In the genomic region with DNA sequence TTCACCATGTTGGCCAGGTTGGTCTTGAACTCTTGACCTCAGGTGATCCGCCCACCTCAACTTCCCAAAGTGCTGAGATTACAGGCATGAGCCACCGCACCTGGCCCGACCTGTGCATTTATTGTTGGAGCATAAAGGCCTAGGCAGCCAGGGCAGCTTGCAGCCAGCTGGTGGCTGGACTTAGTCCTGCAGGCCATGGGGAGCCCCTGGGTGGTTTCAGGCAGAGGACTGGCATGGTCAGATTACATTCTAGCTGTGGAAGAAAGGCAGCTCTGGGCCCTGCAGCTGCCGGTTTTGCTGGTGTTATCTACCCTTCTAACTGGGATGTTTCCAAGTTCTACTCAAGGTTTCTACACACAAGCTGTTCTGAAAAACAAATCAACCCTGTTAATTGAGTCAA, we compare ENCODE assay signal across 28 cellular contexts. TPM values are rescaled to one million over a fixed set of nuclear protein-coding genes. Genes with fewer than 3 reads are reported as not detected.
DNase-seq lines count a peak whose midpoint lies in the region; ATAC-seq and TF ChIP-seq lines count a peak whose summit lies in the region.
"Had no signal": no experiment of that assay in that cellular context is flagged by ENCODE, and none has a peak within 500 bp of the region (broad histone marks: within the 10 kb centered on the region; RNA-seq: fewer than 3 reads in every experiment).

No MANE protein-coding gene starts in this region.

- H3K27ac ChIP-seq in SJCRH30, result no peak overlapping the region
- H3K27ac ChIP-seq in SK-N-SH (ENCODE audit: low read depth in 2 of 2, low read length in 1 of 2), result no peak overlapping the region
- H3K27ac ChIP-seq: esophagus muscularis mucosa, left ventricle myocardium inferior, thoracic aorta, vagina had no signal

- H3K4me3 ChIP-seq in SJCRH30 (no peak overlapping the region), mucosa of descending colon (no peak overlapping the region), SK-N-SH (ENCODE audit: low read depth in 2 of 2, low read length in 1 of 2) (no peak overlapping the region)
- H3K4me3 ChIP-seq: esophagus muscularis mucosa, left ventricle myocardium inferior, thoracic aorta, vagina had no signal

- no peaks in the 10 kb centered on the region for H4K20me1 ChIP-seq in SK-N-SH (ENCODE audit: insufficient read depth)

- H3K36me3 Mint-ChIP-seq in effector memory CD8-positive, alpha-beta T cell (ENCODE audit: insufficient read depth), result no peaks in the 10 kb centered on the region
- H3K36me3 Mint-ChIP-seq: brain; naive thymus-derived CD8-positive, alpha-beta T cell; stimulated activated naive B cell treated with anti-CD40 and anti-IgM and Interleukin-4, amounts not matched to agents 10 μg/mL and 1 μg/mL and 100 μg/mL, for 72 hours had no signal

- no peak overlapping the region for H3K9ac ChIP-seq in SK-N-SH

- peak; percentile 84 for ATAC-seq in mucosa of descending colon
- ATAC-seq in HG03045 (IDR thresholded peaks at IDR 0.05; ENCODE audit: unreplicated experiment), result no peak
- ATAC-seq in effector memory CD8-positive, alpha-beta T cell (replicated peaks), result no peak
- ATAC-seq: activated T-cell treated with anti-CD3 and anti-CD28 coated beads, Interleukin-2, amount 50 U/mL, for 4 hours; naive thymus-derived CD8-positive, alpha-beta T cell; stimulated activated naive B cell treated with anti-CD40 and anti-IgM and Interleukin-4, amounts not matched to agents 10 μg/mL and 1 μg/mL and 100 μg/mL, for 72 hours had no signal

- H3K9me3 ChIP-seq in SJCRH30 (replicated peaks) (no peaks in the 10 kb centered on the region), mucosa of descending colon (no peaks in the 10 kb centered on the region), SK-N-SH (no peaks in the 10 kb centered on the region)
- H3K9me3 ChIP-seq: esophagus muscularis mucosa, left ventricle myocardium inferior, thoracic aorta, vagina had no signal

- no peaks in the 10 kb centered on the region for H3K79me2 ChIP-seq in SK-N-SH (ENCODE audit: insufficient read depth)

- TF ChIP-seq RAD21 in SK-N-SH (IDR thresholded peaks at IDR 0.05; ENCODE audit: low read length), result no peak

- no peak overlapping the region for H3K4me2 ChIP-seq in SK-N-SH

- H3K4me3 Mint-ChIP-seq in effector memory CD8-positive, alpha-beta T cell, result no peak overlapping the region
- H3K4me3 Mint-ChIP-seq: activated T-cell treated with anti-CD3 and anti-CD28 coated beads, Interleukin-2, amount 50 U/mL, for 4 hours; brain; naive thymus-derived CD8-positive, alpha-beta T cell; stimulated activated naive B cell treated with anti-CD40 and anti-IgM and Interleukin-4, amounts not matched to agents 10 μg/mL and 1 μg/mL and 100 μg/mL, for 72 hours; T-helper 1 cell treated with Interleukin-12 subunit alpha and Interleukin-12 subunit beta and Interleukin-4 antibody, amounts not matched to agents 30 μg/mL and 1 μg/mL, for 36 hours had no signal

- H3K36me3 ChIP-seq in SJCRH30 (no peaks in the 10 kb centered on the region), mucosa of descending colon (ENCODE audit: low read depth) (no peaks in the 10 kb centered on the region), SK-N-SH (replicated peaks in 1 of 2; ENCODE audit: control insufficient read depth in 1 of 2, insufficient read depth in 2 of 2, low read length in 1 of 2) (no peaks in the 10 kb centered on the region)
- H3K36me3 ChIP-seq: esophagus muscularis mucosa, left ventricle myocardium inferior, thoracic aorta, vagina had no signal

- POLR2A ChIA-PET in SK-N-SH (lab: Yijun Ruan, JAX), result no interaction called here

- 90% methylated on average over 4 of the region's 4 CpGs for WGBS in SK-N-SH (ENCODE audit: low lambda C conversion rate)

- H2AFZ ChIP-seq in SK-N-SH (ENCODE audit: low read depth), result no peak overlapping the region

- TF ChIP-seq CTCF in mucosa of descending colon (IDR thresholded peaks at IDR 0.05) (no peak), SK-N-SH (IDR thresholded peaks at IDR 0.05) (no peak)

- H3K4me1 Mint-ChIP-seq in effector memory CD8-positive, alpha-beta T cell (ENCODE audit: low read depth in 2 of 2), result no peaks in the 10 kb centered on the region
- H3K4me1 Mint-ChIP-seq: naive thymus-derived CD8-positive, alpha-beta T cell; stimulated activated naive B cell treated with anti-CD40 and anti-IgM and Interleukin-4, amounts not matched to agents 10 μg/mL and 1 μg/mL and 100 μg/mL, for 72 hours had no signal

- CTCF ChIA-PET in SK-N-SH (lab: Yijun Ruan, JAX), result interaction anchor here (0.8 to 2.4 kb wide), 3 partner anchors 16 to 151 kb away, joined by 3 to 12 read pairs (median 4); no protein-coding TSS in a partner anchor

- H3K27me3 ChIP-seq in SJCRH30, result no peaks in the 10 kb centered on the region
- no peaks in the 10 kb centered on the region for H3K27me3 ChIP-seq in SK-N-SH (ENCODE audit: insufficient read depth)
- H3K27me3 ChIP-seq: esophagus muscularis mucosa, vagina had no signal

- DNase-seq in ELF-1 (ENCODE audit: low read depth, low spot score) (peak; percentile 28), NCI-H146 (lab: John Stamatoyannopoulos, UW) (peak; percentile 51), SJCRH30 (peak; percentile 50 to 73), mucosa of descending colon (peak; percentile 61 to 79 (median 71)), SK-N-SH (no peak)
- no peak for DNase-seq in effector memory CD8-positive, alpha-beta T cell
- DNase-seq: activated CD4-positive, alpha-beta T cell treated with anti-CD3 and anti-CD28 coated beads for 48 hours; activated naive CD4-positive, alpha-beta T cell; activated T-cell treated with anti-CD3 and anti-CD28 coated beads, Interleukin-2, amount 50 U/mL, for 4 hours; C1 segment of cervical spinal cord; effector memory CD4-positive, alpha-beta T cell; foreskin melanocyte; hippocampal formation; Karpas-422; left ventricle myocardium inferior; MV-4-11; naive thymus-derived CD8-positive, alpha-beta T cell; NCI-H1694 treated with DMSO at 0.1 percent for 48 hours; NCI-H345; NK-92 treated with Interleukin-12 subunit alpha and Interleukin-12 subunit beta, amount 100 ng/mL, for 24 hours; stimulated activated CD4-positive, alpha-beta T cell treated with anti-CD3 and anti-CD28 coated beads, Interleukin-4, amount 100 ng/mL, for 1 hour; stimulated activated naive B cell treated with anti-CD40 and anti-IgM and Interleukin-4, amounts not matched to agents 10 μg/mL and 1 μg/mL and 100 μg/mL, for 72 hours had no signal

- no peaks in the 10 kb centered on the region for H3K9me3 Mint-ChIP-seq in effector memory CD8-positive, alpha-beta T cell
- H3K9me3 Mint-ChIP-seq: activated T-cell treated with anti-CD3 and anti-CD28 coated beads, Interleukin-2, amount 50 U/mL, for 4 hours; brain; naive thymus-derived CD8-positive, alpha-beta T cell; stimulated activated naive B cell treated with anti-CD40 and anti-IgM and Interleukin-4, amounts not matched to agents 10 μg/mL and 1 μg/mL and 100 μg/mL, for 72 hours; T-helper 1 cell treated with Interleukin-12 subunit alpha and Interleukin-12 subunit beta and Interleukin-4 antibody, amounts not matched to agents 30 μg/mL and 1 μg/mL, for 36 hours had no signal

- TF ChIP-seq EP300 in SK-N-SH (IDR thresholded peaks at IDR 0.05; ENCODE audit: borderline replicate concordance in 1 of 2, low read depth in 1 of 2, low read length in 1 of 2), result no peak

- no peaks in the 10 kb centered on the region for H3K9me2 ChIP-seq in SK-N-SH

- H3K4me1 ChIP-seq in SJCRH30 (peaks cover 7% of the 10 kb centered on the region), mucosa of descending colon (ENCODE audit: low read depth) (peaks cover 2% of the 10 kb centered on the region), SK-N-SH (ENCODE audit: control insufficient read depth in 1 of 2, insufficient read depth in 2 of 2, low read depth in 1 of 2, low read length in 1 of 2) (peaks cover 1 to 8% of the 10 kb centered on the region in 2 experiments; a peak in 1 of 4 replicates)
- H3K4me1 ChIP-seq: vagina had no signal

- intact Hi-C loops in mucosa of descending colon (cut with DNase I, micrococcal nuclease), result no loop called here

- no peaks in the 10 kb centered on the region for H3K27me3 Mint-ChIP-seq in effector memory CD8-positive, alpha-beta T cell
- H3K27me3 Mint-ChIP-seq: stimulated activated naive B cell treated with anti-CD40 and anti-IgM and Interleukin-4, amounts not matched to agents 10 μg/mL and 1 μg/mL and 100 μg/mL, for 72 hours had no signal

- no peak overlapping the region for H3K27ac Mint-ChIP-seq in effector memory CD8-positive, alpha-beta T cell
- H3K27ac Mint-ChIP-seq: brain; naive thymus-derived CD8-positive, alpha-beta T cell; stimulated activated naive B cell treated with anti-CD40 and anti-IgM and Interleukin-4, amounts not matched to agents 10 μg/mL and 1 μg/mL and 100 μg/mL, for 72 hours; T-helper 1 cell treated with Interleukin-12 subunit alpha and Interleukin-12 subunit beta and Interleukin-4 antibody, amounts not matched to agents 30 μg/mL and 1 μg/mL, for 36 hours had no signal

- H3F3A ChIP-seq in SK-N-SH (replicated peaks; ENCODE audit: insufficient read depth), result no peaks in the 10 kb centered on the region

TF ChIP-seq in SK-N-SH, 30 proteins besides CTCF, POLR2A, EP300 and RAD21 (continues in another document):
- TF ChIP-seq GATA2 (CRISPR knock-in tag; IDR thresholded peaks at IDR 0.05), result no peak
- TF ChIP-seq, protein P1, sequence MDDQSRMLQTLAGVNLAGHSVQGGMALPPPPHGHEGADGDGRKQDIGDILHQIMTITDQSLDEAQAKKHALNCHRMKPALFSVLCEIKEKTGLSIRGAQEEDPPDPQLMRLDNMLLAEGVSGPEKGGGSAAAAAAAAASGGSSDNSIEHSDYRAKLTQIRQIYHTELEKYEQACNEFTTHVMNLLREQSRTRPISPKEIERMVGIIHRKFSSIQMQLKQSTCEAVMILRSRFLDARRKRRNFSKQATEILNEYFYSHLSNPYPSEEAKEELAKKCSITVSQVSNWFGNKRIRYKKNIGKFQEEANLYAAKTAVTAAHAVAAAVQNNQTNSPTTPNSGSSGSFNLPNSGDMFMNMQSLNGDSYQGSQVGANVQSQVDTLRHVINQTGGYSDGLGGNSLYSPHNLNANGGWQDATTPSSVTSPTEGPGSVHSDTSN (IDR thresholded peaks at IDR 0.05), result no peak
- no peak for TF ChIP-seq TEAD4 (IDR thresholded peaks at IDR 0.05; ENCODE audit: borderline replicate concordance, insufficient read depth)
- TF ChIP-seq MEF2A (IDR thresholded peaks at IDR 0.05; ENCODE audit: borderline replicate concordance, low read depth), result no peak

RNA-seq across cellular contexts. Expression of gene MKRN1, which starts 22.6 kb away (rescaled TPM):
- total RNA-seq in SJCRH30 (2014; rRNA removed; shearing (Covaris generic)), result 41.1 and 43.3 TPM in 2 replicates
- 100 to 1,000 TPM; 169 to 263 (median 188) TPM for total RNA-seq in mucosa of descending colon
- polyA plus RNA-seq in SK-N-SH (2012; rRNA removed), result 53.5 and 61.4 TPM in 2 replicates
- polyA plus RNA-seq in SK-N-SH (2012; cell fraction: cytosol; rRNA removed), result 59.4 and 62.2 TPM in 2 replicates
- 46.5 and 61.8 TPM in 2 replicates for polyA plus RNA-seq in SK-N-SH (2012; cell fraction: nucleus; rRNA removed)

Comparison
In these comparisons a context has a peak if more than half of its experiments do, and no peak if none do; other contexts are left out.
1. DNase-seq: peak in ELF-1 (single experiment), NCI-H146 (single experiment), SJCRH30 (2 of 2) and mucosa of descending colon (3 of 3); none in effector memory CD8-positive, alpha-beta T cell (0 of 3) and SK-N-SH (single experiment).